ENCODE assay signal across 8 cellular contexts in genomic region chrX:109472939-109473713, GRCh38. TPM values are rescaled to one million over a fixed set of nuclear protein-coding genes. Genes with fewer than 3 reads are reported as not detected.
DNase-seq lines count a peak whose midpoint lies in the region; ATAC-seq and TF ChIP-seq lines count a peak whose summit lies in the region.

No MANE protein-coding gene starts in this region.

- H3K9me3 Mint-ChIP-seq in activated naive CD8-positive, alpha-beta T cell treated with anti-CD3 and anti-CD28 coated beads for 36 hours, result no peaks in the 10 kb centered on the region

- WGBS in mesendoderm (ENCODE audit: extremely low coverage, insufficient coverage, low lambda C conversion rate), result no CpG with 5 or more reads among the region's 7 CpGs

- peak; percentile 28; the same call in 1 of the 2 replicates for TF ChIP-seq CTCF in GM12874 (IDR thresholded peaks at IDR 0.05; ENCODE audit: insufficient read depth, low read depth, low read length)

- H2AK5ac ChIP-seq in mesendoderm (ENCODE audit: low read length), result no peak overlapping the region

- no peak overlapping the region for H3K4me3 Mint-ChIP-seq in activated naive CD8-positive, alpha-beta T cell treated with anti-CD3 and anti-CD28 coated beads for 36 hours

- no peaks in the 10 kb centered on the region for H3K36me3 Mint-ChIP-seq in activated naive CD8-positive, alpha-beta T cell treated with anti-CD3 and anti-CD28 coated beads for 36 hours

- no peaks in the 10 kb centered on the region for H3K36me3 ChIP-seq in mesendoderm (ENCODE audit: control insufficient read depth, insufficient read depth, low read length)

- H2BK120ac ChIP-seq in mesendoderm (ENCODE audit: low read depth, low read length), result no peak overlapping the region

- peak overlapping the region; percentile 80 for H3K27ac ChIP-seq in mesendoderm (ENCODE audit: low read depth, low read length)

- peak overlapping the region; percentile 74 for H3K56ac ChIP-seq in mesendoderm (ENCODE audit: low read length)

- no peaks in the 10 kb centered on the region for H3K79me2 ChIP-seq in mesendoderm (ENCODE audit: control insufficient read depth, insufficient read depth, low read length)

- no peak overlapping the region for H4K8ac ChIP-seq in mesendoderm (ENCODE audit: low read depth, low read length)

- H3K79me1 ChIP-seq in mesendoderm (ENCODE audit: low read length), result no peaks in the 10 kb centered on the region

- peak overlapping the region; percentile 51 for H2BK5ac ChIP-seq in mesendoderm (ENCODE audit: low read length)

- no peak overlapping the region for H3K9ac ChIP-seq in mesendoderm (ENCODE audit: low read length)

- peaks cover 3% of the 10 kb centered on the region for H3K4me1 ChIP-seq in mesendoderm (ENCODE audit: control insufficient read depth, low read depth, low read length)

- peak overlapping the region; percentile 68 for H3K18ac ChIP-seq in mesendoderm (ENCODE audit: low read length)

- H4K5ac ChIP-seq in mesendoderm (ENCODE audit: low read length), result no peak overlapping the region

- H2BK15ac ChIP-seq in mesendoderm (replicated peaks; ENCODE audit: low read depth), result no peak overlapping the region

- no peak for TF ChIP-seq EP300 in Ishikawa (IDR thresholded peaks at IDR 0.05; ENCODE audit: borderline replicate concordance)

- ATAC-seq in HG02759 (IDR thresholded peaks at IDR 0.05; ENCODE audit: unreplicated experiment), result no peak

- H3K4me1 Mint-ChIP-seq in activated naive CD8-positive, alpha-beta T cell treated with anti-CD3 and anti-CD28 coated beads for 36 hours, result peaks cover 6% of the 10 kb centered on the region

- no peak overlapping the region for H3K4ac ChIP-seq in mesendoderm (ENCODE audit: low read depth, low read length)

- H3K27me3 ChIP-seq in mesendoderm (ENCODE audit: insufficient read depth, low read length, poor library complexity), result no peaks in the 10 kb centered on the region

- H3K27me3 Mint-ChIP-seq in activated naive CD8-positive, alpha-beta T cell treated with anti-CD3 and anti-CD28 coated beads for 36 hours, result peaks cover 5% of the 10 kb centered on the region

- no peak overlapping the region for H3K4me2 ChIP-seq in mesendoderm (ENCODE audit: low read length)

- H3K23ac ChIP-seq in mesendoderm (ENCODE audit: low read length), result no peak overlapping the region

- DNase-seq in activated naive CD8-positive, alpha-beta T cell treated with anti-CD3 and anti-CD28 coated beads for 36 hours, result peak; percentile 4
- DNase-seq in mesendoderm, result peak; percentile 77
- DNase-seq in KG1 (lab: John Stamatoyannopoulos, UW), result no peak
- no peak for DNase-seq in SW 1271 (lab: John Stamatoyannopoulos, UW)
- DNase-seq in NK-92 treated with Interleukin-12 subunit alpha and Interleukin-12 subunit beta, amount 100 ng/mL, for 24 hours (lab: John Stamatoyannopoulos, UW), result no peak

- peak; percentile 31 for TF ChIP-seq RAD21 in Ishikawa (IDR thresholded peaks at IDR 0.05; ENCODE audit: low read depth)

- no peak overlapping the region for H3K4me3 ChIP-seq in mesendoderm (ENCODE audit: low read length)

- peak overlapping the region; percentile 32 for H3K27ac Mint-ChIP-seq in activated naive CD8-positive, alpha-beta T cell treated with anti-CD3 and anti-CD28 coated beads for 36 hours

TF ChIP-seq in Ishikawa, 13 proteins besides CTCF, POLR2A, EP300 and RAD21:
- TF ChIP-seq ZBTB7A (IDR thresholded peaks at IDR 0.05; ENCODE audit: low read depth), result no peak
- TF ChIP-seq USF1 (IDR thresholded peaks at IDR 0.05), result no peak
- TF ChIP-seq TEAD4 (IDR thresholded peaks at IDR 0.05), result no peak
- TF ChIP-seq NFIC (IDR thresholded peaks at IDR 0.05), result no peak
- TF ChIP-seq CREB1 (IDR thresholded peaks at IDR 0.05; ENCODE audit: low read depth), result no peak
- TF ChIP-seq, protein P1, sequence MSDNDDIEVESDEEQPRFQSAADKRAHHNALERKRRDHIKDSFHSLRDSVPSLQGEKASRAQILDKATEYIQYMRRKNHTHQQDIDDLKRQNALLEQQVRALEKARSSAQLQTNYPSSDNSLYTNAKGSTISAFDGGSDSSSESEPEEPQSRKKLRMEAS (IDR thresholded peaks at IDR 0.05), result no peak
- TF ChIP-seq TAF1 (IDR thresholded peaks at IDR 0.05; ENCODE audit: low read depth), result no peak
- TF ChIP-seq CEBPB (IDR thresholded peaks at IDR 0.05), result no peak
- no peak for TF ChIP-seq TCF12 (IDR thresholded peaks at IDR 0.05; ENCODE audit: low read depth)
- no peak for TF ChIP-seq FOXM1 (IDR thresholded peaks at IDR 0.05; ENCODE audit: borderline replicate concordance, low read depth)
- no peak for TF ChIP-seq EGR1 (IDR thresholded peaks at IDR 0.05)
- TF ChIP-seq, protein P2, sequence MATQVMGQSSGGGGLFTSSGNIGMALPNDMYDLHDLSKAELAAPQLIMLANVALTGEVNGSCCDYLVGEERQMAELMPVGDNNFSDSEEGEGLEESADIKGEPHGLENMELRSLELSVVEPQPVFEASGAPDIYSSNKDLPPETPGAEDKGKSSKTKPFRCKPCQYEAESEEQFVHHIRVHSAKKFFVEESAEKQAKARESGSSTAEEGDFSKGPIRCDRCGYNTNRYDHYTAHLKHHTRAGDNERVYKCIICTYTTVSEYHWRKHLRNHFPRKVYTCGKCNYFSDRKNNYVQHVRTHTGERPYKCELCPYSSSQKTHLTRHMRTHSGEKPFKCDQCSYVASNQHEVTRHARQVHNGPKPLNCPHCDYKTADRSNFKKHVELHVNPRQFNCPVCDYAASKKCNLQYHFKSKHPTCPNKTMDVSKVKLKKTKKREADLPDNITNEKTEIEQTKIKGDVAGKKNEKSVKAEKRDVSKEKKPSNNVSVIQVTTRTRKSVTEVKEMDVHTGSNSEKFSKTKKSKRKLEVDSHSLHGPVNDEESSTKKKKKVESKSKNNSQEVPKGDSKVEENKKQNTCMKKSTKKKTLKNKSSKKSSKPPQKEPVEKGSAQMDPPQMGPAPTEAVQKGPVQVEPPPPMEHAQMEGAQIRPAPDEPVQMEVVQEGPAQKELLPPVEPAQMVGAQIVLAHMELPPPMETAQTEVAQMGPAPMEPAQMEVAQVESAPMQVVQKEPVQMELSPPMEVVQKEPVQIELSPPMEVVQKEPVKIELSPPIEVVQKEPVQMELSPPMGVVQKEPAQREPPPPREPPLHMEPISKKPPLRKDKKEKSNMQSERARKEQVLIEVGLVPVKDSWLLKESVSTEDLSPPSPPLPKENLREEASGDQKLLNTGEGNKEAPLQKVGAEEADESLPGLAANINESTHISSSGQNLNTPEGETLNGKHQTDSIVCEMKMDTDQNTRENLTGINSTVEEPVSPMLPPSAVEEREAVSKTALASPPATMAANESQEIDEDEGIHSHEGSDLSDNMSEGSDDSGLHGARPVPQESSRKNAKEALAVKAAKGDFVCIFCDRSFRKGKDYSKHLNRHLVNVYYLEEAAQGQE (IDR thresholded peaks at IDR 0.05; ENCODE audit: low read depth), result no peak
- no peak for TF ChIP-seq YY1 (IDR thresholded peaks at IDR 0.05; ENCODE audit: low read depth)

RNA-seq across cellular contexts. Expression of gene GUCY2F, which starts 8.8 kb away (rescaled TPM):
- not detected for total RNA-seq in activated naive CD8-positive, alpha-beta T cell treated with anti-CD3 and anti-CD28 coated beads for 36 hours
- 0.03 TPM for polyA plus RNA-seq in mesendoderm (2013, experiment 1 of 2)
- polyA plus RNA-seq in mesendoderm (2013, experiment 2 of 2), result 0.04 TPM

Comparison
In these comparisons a context has a peak if more than half of its experiments do, and no peak if none do; other contexts are left out.
1. DNase-seq: peak in activated naive CD8-positive, alpha-beta T cell treated with anti-CD3 and anti-CD28 coated beads for 36 hours (single experiment) and mesendoderm (single experiment); none in KG1 (single experiment), SW 1271 (0 of 2) and NK-92 treated with Interleukin-12 subunit alpha and Interleukin-12 subunit beta, amount 100 ng/mL, for 24 hours (single experiment).